8 cellular contexts compared by ENCODE assay signal in genomic region chr3:9862391-9863235, GRCh38. TPM values are rescaled to one million over a fixed set of nuclear protein-coding genes. Genes with fewer than 3 reads are reported as not detected.
DNase-seq lines count a peak whose midpoint lies in the region; TF ChIP-seq lines count a peak whose summit lies in the region.

No MANE protein-coding gene starts in this region.

- no peak overlapping the region for H3K4ac ChIP-seq in mesendoderm (ENCODE audit: low read depth, low read length)

- H3K27me3 ChIP-seq in PC-9 (ENCODE audit: insufficient read depth, low read depth) (no peaks in the 10 kb centered on the region), duodenal mucosa (ENCODE audit: control insufficient read depth in 1 of 2, insufficient read depth in 2 of 2, low read length in 2 of 2) (no peaks in the 10 kb centered on the region), mesendoderm (ENCODE audit: insufficient read depth, low read length, poor library complexity) (no peaks in the 10 kb centered on the region), suprapubic skin (no peaks in the 10 kb centered on the region), SJCRH30 (no peaks in the 10 kb centered on the region)

- H3K9me3 ChIP-seq in PC-9 (ENCODE audit: insufficient read depth, low read depth) (no peaks in the 10 kb centered on the region), duodenal mucosa (ENCODE audit: control insufficient read depth in 1 of 2, low read length in 2 of 2) (no peaks in the 10 kb centered on the region), suprapubic skin (no peaks in the 10 kb centered on the region), SJCRH30 (replicated peaks) (no peaks in the 10 kb centered on the region)

- H3K36me3 ChIP-seq in PC-9 (ENCODE audit: low read depth), result no peaks in the 10 kb centered on the region
- H3K36me3 ChIP-seq in duodenal mucosa (ENCODE audit: control insufficient read depth in 1 of 2, insufficient read depth in 2 of 2, low read length in 2 of 2), result no peaks in the 10 kb centered on the region
- no peaks in the 10 kb centered on the region for H3K36me3 ChIP-seq in mesendoderm (ENCODE audit: control insufficient read depth, insufficient read depth, low read length)
- H3K36me3 ChIP-seq in suprapubic skin, result no peaks in the 10 kb centered on the region
- no peaks in the 10 kb centered on the region for H3K36me3 ChIP-seq in SJCRH30

- no peak overlapping the region for H3K27ac Mint-ChIP-seq in Calu3 (ENCODE audit: unreplicated experiment)

- no peaks in the 10 kb centered on the region for H3K27me3 Mint-ChIP-seq in Calu3 (ENCODE audit: unreplicated experiment)

- no peaks in the 10 kb centered on the region for H4K20me1 ChIP-seq in PC-9 (ENCODE audit: insufficient read depth)

- no peak overlapping the region for H2AFZ ChIP-seq in PC-9

- no peaks in the 10 kb centered on the region for H3K9me2 ChIP-seq in PC-9 (ENCODE audit: insufficient read depth)

- H2BK120ac ChIP-seq in mesendoderm (ENCODE audit: low read depth, low read length), result no peak overlapping the region

- no peak overlapping the region for H4K5ac ChIP-seq in mesendoderm (ENCODE audit: low read length)

- H3F3A ChIP-seq in PC-9 (ENCODE audit: insufficient read depth, low read depth), result peaks cover 7% of the 10 kb centered on the region

- H3K27ac ChIP-seq in PC-9 (no peak overlapping the region), duodenal mucosa (ENCODE audit: low read depth, low read length) (no peak overlapping the region), mesendoderm (ENCODE audit: low read depth, low read length) (no peak overlapping the region), suprapubic skin (peak overlapping the region; percentile 34), SJCRH30 (no peak overlapping the region)

- H3K4me1 ChIP-seq in PC-9 (replicated peaks; ENCODE audit: insufficient read depth) (peaks cover 43% of the 10 kb centered on the region), duodenal mucosa (ENCODE audit: control insufficient read depth in 1 of 2, insufficient read depth in 2 of 2, low read length in 2 of 2) (peaks cover 0 to 5% of the 10 kb centered on the region in 2 donors), mesendoderm (ENCODE audit: control insufficient read depth, low read depth, low read length) (no peaks in the 10 kb centered on the region), suprapubic skin (peaks cover 33% of the 10 kb centered on the region), SJCRH30 (peaks cover 5% of the 10 kb centered on the region; the same call in 1 of the 2 replicates)

- H2BK5ac ChIP-seq in mesendoderm (ENCODE audit: low read length), result no peak overlapping the region

- no peaks in the 10 kb centered on the region for H3K9me3 Mint-ChIP-seq in Calu3 (ENCODE audit: low read depth, unreplicated experiment)

- no peak for TF ChIP-seq EP300 in suprapubic skin (IDR thresholded peaks at IDR 0.05)

- no peaks in the 10 kb centered on the region for H3K79me1 ChIP-seq in mesendoderm (ENCODE audit: low read length)

- H2BK15ac ChIP-seq in mesendoderm (replicated peaks; ENCODE audit: low read depth), result no peak overlapping the region

- peak overlapping the region; percentile 86 for H3K56ac ChIP-seq in mesendoderm (ENCODE audit: low read length)

- H3K79me2 ChIP-seq in PC-9 (ENCODE audit: low read depth) (no peaks in the 10 kb centered on the region), mesendoderm (ENCODE audit: control insufficient read depth, insufficient read depth, low read length) (no peaks in the 10 kb centered on the region)

- no CpG with 5 or more reads among the region's 52 CpGs for WGBS in mesendoderm (ENCODE audit: extremely low coverage, insufficient coverage, low lambda C conversion rate)
- 21% methylated on average over 29 of the region's 52 CpGs for WGBS in suprapubic skin

- BruUV-seq in Calu3 (replicated peaks; lab: Mats Ljungman, UMichigan), result no TSS peak
- BruUV-seq in PC-9 (replicated peaks; lab: Mats Ljungman, UMichigan), result no TSS peak

- TF ChIP-seq POLR2A in suprapubic skin (IDR thresholded peaks at IDR 0.05), result no peak

- peak overlapping the region; percentile 54; the same call in 1 of the 2 replicates for H3K4me2 ChIP-seq in PC-9
- peak overlapping the region; percentile 37 for H3K4me2 ChIP-seq in mesendoderm (ENCODE audit: low read length)

- H4K8ac ChIP-seq in mesendoderm (ENCODE audit: low read depth, low read length), result no peak overlapping the region

- H3K4me3 Mint-ChIP-seq in Calu3 (ENCODE audit: low read depth, unreplicated experiment), result peak overlapping the region; percentile 21

- peak overlapping the region; percentile 62 for H3K18ac ChIP-seq in mesendoderm (ENCODE audit: low read length)

- no peak overlapping the region for H2AK5ac ChIP-seq in mesendoderm (ENCODE audit: low read length)

- POLR2A ChIA-PET in PC-9 (lab: Charles Lee; ENCODE audit: unreplicated experiment), result no interaction called here

- intact Hi-C loops in Calu3 (cut with micrococcal nuclease; ENCODE audit: unreplicated experiment) (loop anchor here (5.0 kb wide), 1 partner anchor 35 kb away; no protein-coding TSS in a partner anchor), PC-9 (cut with micrococcal nuclease; ENCODE audit: unreplicated experiment) (no loop called here)

- DNase-seq in Calu3 (peak; percentile 76), PC-9 (peak in 1 of 2 experiments; percentile 31), mesendoderm (peak; percentile 70), suprapubic skin (ENCODE audit: low spot score in 2 of 2) (peak; percentile 74 to 84), SJCRH30 (no peak), DMS114 treated with DMSO at 0.1 percent for 48 hours (lab: John Stamatoyannopoulos, UW; ENCODE audit: unreplicated experiment) (no peak)
- DNase-seq in effector CD8-positive, alpha-beta T cell (lab: John Stamatoyannopoulos, UW), result no peak

- no peaks in the 10 kb centered on the region for H3K36me3 Mint-ChIP-seq in Calu3 (ENCODE audit: insufficient read depth, unreplicated experiment)

- H3K4me3 ChIP-seq in PC-9, result no peak overlapping the region
- H3K4me3 ChIP-seq in duodenal mucosa (ENCODE audit: low read depth in 1 of 2, low read length in 2 of 2), result peak overlapping the region; percentile 35 to 60
- H3K4me3 ChIP-seq in mesendoderm (ENCODE audit: low read length), result no peak overlapping the region
- H3K4me3 ChIP-seq in suprapubic skin, result peak overlapping the region; percentile 45
- no peak overlapping the region for H3K4me3 ChIP-seq in SJCRH30

- CTCF ChIA-PET in Calu3 (lab: Charles Lee), result interaction anchor here (1.3 kb wide), 1 partner anchor 71 kb away, joined by 4 read pairs; the partner anchor contains the start of gene CRELD1
- CTCF ChIA-PET in PC-9 (lab: Charles Lee), result no interaction called here

- no peak overlapping the region for H3K23ac ChIP-seq in mesendoderm (ENCODE audit: low read length)

- H3K9ac ChIP-seq in duodenal mucosa (ENCODE audit: low read depth in 1 of 2, low read length in 2 of 2) (peak overlapping the region in 1 of 2 donors; percentile 25), mesendoderm (ENCODE audit: low read length) (peak overlapping the region; percentile 63)

- TF ChIP-seq CTCF in Calu3 (IDR thresholded peaks at IDR 0.05; ENCODE audit: unreplicated experiment) (peak; percentile 18), PC-9 (conservative IDR thresholded peaks at IDR 0.05) (no peak), suprapubic skin (IDR thresholded peaks at IDR 0.05) (peak in 1 of 2 donors; percentile 54)

- H3K4me1 Mint-ChIP-seq in Calu3 (ENCODE audit: low read depth, unreplicated experiment), result no peaks in the 10 kb centered on the region

RNA-seq across cellular contexts. Expression of gene CIDEC, which starts 17.4 kb away (rescaled TPM):
- total RNA-seq in Calu3 (2022) (0.71 and 1.3 TPM in 2 replicates), PC-9 (2021) (0.37 TPM in 1 of 2 replicates, not detected in the other), suprapubic skin (10 to 100 TPM; 12.5 to 34.7 (median 26.1) TPM)
- not detected for polyA plus RNA-seq in mesendoderm (2013, experiment 1 of 2)
- polyA plus RNA-seq in mesendoderm (2013, experiment 2 of 2), result not detected
- total RNA-seq in SJCRH30 (2014; rRNA removed; shearing (Covaris generic)), result not detected in 2 replicates

RNA-seq across cellular contexts. Expression of gene RPUSD3, which starts 18.8 kb away (rescaled TPM):
- total RNA-seq in Calu3 (2022), result 30.9 and 41.7 TPM in 2 replicates
- 53.2 and 57.7 TPM in 2 replicates for total RNA-seq in PC-9 (2021)
- 52.4 TPM for polyA plus RNA-seq in mesendoderm (2013, experiment 1 of 2)
- 54.4 TPM for polyA plus RNA-seq in mesendoderm (2013, experiment 2 of 2)
- 10 to 100 TPM; 34.8 to 46.5 (median 42.1) TPM for total RNA-seq in suprapubic skin
- 30.0 and 34.0 TPM in 2 replicates for total RNA-seq in SJCRH30 (2014; rRNA removed; shearing (Covaris generic))

RNA-seq across cellular contexts. Expression of gene JAGN1, which starts 27.8 kb away (rescaled TPM):
- 32.4 and 34.2 TPM in 2 replicates for total RNA-seq in Calu3 (2022)
- 46.7 and 52.4 TPM in 2 replicates for total RNA-seq in PC-9 (2021)
- 22.3 TPM for polyA plus RNA-seq in mesendoderm (2013, experiment 1 of 2)
- 21.3 TPM for polyA plus RNA-seq in mesendoderm (2013, experiment 2 of 2)
- total RNA-seq in suprapubic skin, result 10 to 100 TPM; 29.5 to 71.3 (median 49.8) TPM
- 40.3 and 41.0 TPM in 2 replicates for total RNA-seq in SJCRH30 (2014; rRNA removed; shearing (Covaris generic))

RNA-seq across cellular contexts. Expression of gene IL17RE, which starts 40.0 kb away (rescaled TPM):
- total RNA-seq in Calu3 (2022), result 25.5 and 30.6 TPM in 2 replicates
- 22.7 and 23.8 TPM in 2 replicates for total RNA-seq in PC-9 (2021)
- 6.0 TPM for polyA plus RNA-seq in mesendoderm (2013, experiment 1 of 2)
- 7.5 TPM for polyA plus RNA-seq in mesendoderm (2013, experiment 2 of 2)
- 100 to 1,000 TPM in 1 of 4 donors, 10 to 100 TPM in 3; 49.2 to 116 (median 77.8) TPM for total RNA-seq in suprapubic skin
- total RNA-seq in SJCRH30 (2014; rRNA removed; shearing (Covaris generic)), result 0.05 and 0.12 TPM in 2 replicates

RNA-seq across cellular contexts. Expression of gene TTLL3, which starts 52.6 kb away (rescaled TPM):
- total RNA-seq in Calu3 (2022) (19.5 and 21.9 TPM in 2 replicates), PC-9 (2021) (21.7 and 35.8 TPM in 2 replicates), suprapubic skin (100 to 1,000 TPM in 2 of 4 donors, 10 to 100 TPM in 2; 42.4 to 286 (median 83.3) TPM)
- 1.3 TPM for polyA plus RNA-seq in mesendoderm (2013, experiment 1 of 2)
- 1.2 TPM for polyA plus RNA-seq in mesendoderm (2013, experiment 2 of 2)
- total RNA-seq in SJCRH30 (2014; rRNA removed; shearing (Covaris generic)), result 7.0 and 14.9 TPM in 2 replicates

Comparison
In these comparisons a context has a peak if more than half of its experiments do, and no peak if none do; other contexts are left out.
1. DNase-seq: peak in Calu3 (single experiment), mesendoderm (single experiment) and suprapubic skin (2 of 2); none in SJCRH30 (0 of 2), effector CD8-positive, alpha-beta T cell (single experiment) and DMS114 treated with DMSO at 0.1 percent for 48 hours (single experiment).
2. H3K4me3 ChIP-seq: peak in duodenal mucosa (2 of 2) and suprapubic skin (single experiment); none in PC-9 (single experiment), mesendoderm (single experiment) and SJCRH30 (single experiment).